Comparison of ENCODE assay signal across 18 cellular contexts in genomic region chrX:111353810-111354209, GRCh38. TPM values are rescaled to one million over a fixed set of nuclear protein-coding genes. Genes with fewer than 3 reads are reported as not detected.
"Had no signal": no experiment of that assay in that cellular context is flagged by ENCODE, and none has a peak within 500 bp of the region (broad histone marks: within the 10 kb centered on the region; RNA-seq: fewer than 3 reads in every experiment).

No MANE protein-coding gene starts in this region.

- H3K4me1 Mint-ChIP-seq: immature natural killer cell, mesothelial cell of epicardium had no signal

- H3K36me3 ChIP-seq: left ventricle myocardium inferior had no signal

- DNase-seq: activated CD4-positive, alpha-beta T cell treated with anti-CD3 and anti-CD28 coated beads, Interleukin-2, amount 50 U/mL, for 48 hours; activated gamma-delta T cell; activated T-cell treated with anti-CD3 and anti-CD28 coated beads, Interleukin-2, amount 50 U/mL, for 48 hours; amygdala; caudate nucleus; effector CD4-positive, alpha-beta T cell; immature natural killer cell; left ventricle myocardium inferior; right cardiac atrium; stimulated activated naive CD4-positive, alpha-beta T cell; trophoblast cell had no signal

- FAIRE-seq: endothelial cell of umbilical vein had no signal

- H3K4me1 ChIP-seq: left ventricle myocardium inferior had no signal

- H3K9me3 Mint-ChIP-seq: immature natural killer cell had no signal

- H3K4me3 Mint-ChIP-seq: activated naive CD8-positive, alpha-beta T cell; immature natural killer cell; mesothelial cell of epicardium had no signal

- ATAC-seq: activated CD4-positive, CD25-positive, alpha-beta regulatory T cell treated with anti-CD3 and anti-CD28 coated beads, Interleukin-2, amount 50 U/mL, for 24 hours; right cardiac atrium had no signal

- H3K36me3 Mint-ChIP-seq: activated naive CD8-positive, alpha-beta T cell; immature natural killer cell had no signal

- H3K9me3 ChIP-seq: left ventricle myocardium inferior had no signal

- H3K27ac ChIP-seq: coronary artery, left ventricle myocardium inferior had no signal

- H3K27ac Mint-ChIP-seq: activated naive CD8-positive, alpha-beta T cell; immature natural killer cell; mesothelial cell of epicardium had no signal

- H3K4me3 ChIP-seq: coronary artery, left ventricle myocardium inferior had no signal

RNA-seq across cellular contexts. Expression of gene DCX, which starts 58.2 kb away (rescaled TPM):
- total RNA-seq: endothelial cell of umbilical vein; myocyte; T-helper 2 cell treated with Interferon-gamma antibody and Interleukin-4, amounts not matched to agents 100 ng/mL and 5 ng/mL, for 36 hours had no signal
